In genomic region chr5:177317959-177318377, GRCh38 we compare ENCODE assay signal across 8 cellular contexts. TPM values are rescaled to one million over a fixed set of nuclear protein-coding genes. Genes with fewer than 3 reads are reported as not detected.
DNase-seq lines count a peak whose midpoint lies in the region; ATAC-seq and TF ChIP-seq lines count a peak whose summit lies in the region.

No MANE protein-coding gene starts in this region.

- WGBS in esophagus muscularis mucosa = 33% methylated on average over 7 of the region's 7 CpGs

- no peaks in the 10 kb centered on the region for H3K27me3 ChIP-seq in Caco-2 (replicated peaks; ENCODE audit: control insufficient read depth, insufficient read depth, low read length)
- H3K27me3 ChIP-seq in esophagus muscularis mucosa = no peaks in the 10 kb centered on the region

- CTCF ChIA-PET in Caco-2 (lab: Charles Lee) = interaction anchor here (0.7 to 1.7 kb wide), 3 partner anchors 8 to 52 kb away, joined by 4 to 15 read pairs (median 5); no protein-coding TSS in a partner anchor

- POLR2A ChIA-PET in Caco-2 (lab: Charles Lee) = interaction anchor here (0.6 kb wide), 1 partner anchor 34 kb away, joined by 3 read pairs; the partner anchor contains the start of gene LMAN2

- H3K27ac Mint-ChIP-seq in Caco-2 (ENCODE audit: unreplicated experiment) (peak overlapping the region; percentile 42), nephron (peak overlapping the region in 1 of 3 experiments; percentile 47)
- H3K27ac Mint-ChIP-seq in stimulated activated naive CD8-positive, alpha-beta T cell treated with anti-CD3 and anti-CD28 coated beads, Interleukin-15, amount 100 ng/mL, for 72 hours = no peak overlapping the region

- H3K9me3 Mint-ChIP-seq in Caco-2 (ENCODE audit: unreplicated experiment) (no peaks in the 10 kb centered on the region), nephron (peaks cover 11% of the 10 kb centered on the region)
- no peaks in the 10 kb centered on the region for H3K9me3 Mint-ChIP-seq in stimulated activated naive CD8-positive, alpha-beta T cell treated with anti-CD3 and anti-CD28 coated beads, Interleukin-15, amount 100 ng/mL, for 72 hours

- H3K36me3 Mint-ChIP-seq in Caco-2 (ENCODE audit: insufficient read depth, unreplicated experiment) (peaks cover 28% of the 10 kb centered on the region), nephron (ENCODE audit: low read depth) (peaks cover 23% of the 10 kb centered on the region)

- DNase-seq in Caco-2 = peak; percentile 83 to 84
- DNase-seq in HPDE6-E6E7 (ENCODE audit: extremely low spot score) = peak; percentile 60
- peak; percentile 88 for DNase-seq in OCI-M1 (lab: John Stamatoyannopoulos, UW)
- peak; percentile 65 for DNase-seq in activated T-cell treated with anti-CD3 and anti-CD28 coated beads for 4 hours
- DNase-seq in esophagus muscularis mucosa (ENCODE audit: extremely low spot score) = no peak
- DNase-seq in stimulated activated naive CD8-positive, alpha-beta T cell treated with anti-CD3 and anti-CD28 coated beads, Interleukin-15, amount 100 ng/mL, for 72 hours = peak; percentile 69 to 74

- BruUV-seq in Caco-2 (replicated peaks; lab: Mats Ljungman, UMichigan) = no TSS peak

- peak; percentile 68 for ATAC-seq in stimulated activated naive CD8-positive, alpha-beta T cell treated with anti-CD3 and anti-CD28 coated beads, Interleukin-15, amount 100 ng/mL, for 72 hours
- no peak for ATAC-seq in GM21526 (IDR thresholded peaks at IDR 0.05; ENCODE audit: low FRiP score, unreplicated experiment)

- no peaks in the 10 kb centered on the region for H3K4me1 ChIP-seq in Caco-2
- H3K4me1 ChIP-seq in esophagus muscularis mucosa = peaks cover 0 to 5% (median 1%) of the 10 kb centered on the region in 4 donors

- no peaks in the 10 kb centered on the region for H3K27me3 Mint-ChIP-seq in Caco-2 (ENCODE audit: insufficient read depth, unreplicated experiment)
- H3K27me3 Mint-ChIP-seq in nephron (ENCODE audit: low read depth) = no peaks in the 10 kb centered on the region
- H3K27me3 Mint-ChIP-seq in stimulated activated naive CD8-positive, alpha-beta T cell treated with anti-CD3 and anti-CD28 coated beads, Interleukin-15, amount 100 ng/mL, for 72 hours = no peaks in the 10 kb centered on the region

- H3K27ac ChIP-seq in esophagus muscularis mucosa (replicated peaks in 1 of 4) = no peak overlapping the region

- H3K4me1 Mint-ChIP-seq in Caco-2 (ENCODE audit: low read depth, unreplicated experiment) (peaks cover 10% of the 10 kb centered on the region), nephron (no peaks in the 10 kb centered on the region)
- peaks cover 53% of the 10 kb centered on the region for H3K4me1 Mint-ChIP-seq in stimulated activated naive CD8-positive, alpha-beta T cell treated with anti-CD3 and anti-CD28 coated beads, Interleukin-15, amount 100 ng/mL, for 72 hours

- H3K4me3 Mint-ChIP-seq in Caco-2 (ENCODE audit: unreplicated experiment) (no peak overlapping the region), nephron (no peak overlapping the region)
- no peak overlapping the region for H3K4me3 Mint-ChIP-seq in stimulated activated naive CD8-positive, alpha-beta T cell treated with anti-CD3 and anti-CD28 coated beads, Interleukin-15, amount 100 ng/mL, for 72 hours

- H3K36me3 ChIP-seq in Caco-2 (ENCODE audit: control insufficient read depth, insufficient read depth, low read length) (no peaks in the 10 kb centered on the region; the same call in 1 of the 2 replicates), esophagus muscularis mucosa (peaks cover 0 to 13% (median 9%) of the 10 kb centered on the region in 4 donors)

- no peak for TF ChIP-seq POLR2A in esophagus muscularis mucosa (IDR thresholded peaks at IDR 0.05; ENCODE audit: low read depth)

- H3K4me3 ChIP-seq in Caco-2 (ENCODE audit: low read depth, low read length) = no peak overlapping the region
- no peak overlapping the region for H3K4me3 ChIP-seq in esophagus muscularis mucosa

- TF ChIP-seq CTCF in Caco-2 (IDR thresholded peaks at IDR 0.05; ENCODE audit: insufficient read depth in 1 of 2, low read depth in 1 of 2, low read length in 1 of 2, severe bottlenecking in 1 of 2, unreplicated experiment in 1 of 2) (peak; percentile 92 to 93), esophagus muscularis mucosa (IDR thresholded peaks at IDR 0.05) (peak; percentile 79 to 91 (median 84)), nephron (IDR thresholded peaks at IDR 0.05; ENCODE audit: unreplicated experiment in 3 of 3) (peak; percentile 73 to 85 (median 79))

- intact Hi-C loops in Caco-2 (cut with micrococcal nuclease; ENCODE audit: unreplicated experiment) (loop anchor here (1.0 kb wide), 4 partner anchors 18 to 86 kb away; no protein-coding TSS in a partner anchor), esophagus muscularis mucosa (cut with DNase I) (loop anchor here (5.0 to 10.0 kb wide), 3 partner anchors 34 to 137 kb away; partner anchors contain the start of gene LMAN2)

- no peak for TF ChIP-seq EP300 in esophagus muscularis mucosa (IDR thresholded peaks at IDR 0.05)

- H3K9me3 ChIP-seq in Caco-2 (no peaks in the 10 kb centered on the region), esophagus muscularis mucosa (no peaks in the 10 kb centered on the region)

RNA-seq across cellular contexts. Expression of gene MXD3, which starts 6.3 kb away (rescaled TPM):
- 19.8 and 20.6 TPM in 2 replicates for total RNA-seq in Caco-2 (2022)
- 10 to 100 TPM in 1 of 4 donors, 1 to 10 TPM in 3; 2.5 to 11.2 (median 7.9) TPM for total RNA-seq in esophagus muscularis mucosa

RNA-seq across cellular contexts. Expression of gene PRELID1, which starts 14.4 kb away (rescaled TPM):
- total RNA-seq in Caco-2 (2022) (201 and 229 TPM in 2 replicates), esophagus muscularis mucosa (10 to 100 TPM; 80.6 to 93.6 (median 88.2) TPM)

RNA-seq across cellular contexts. Expression of gene RAB24, which starts 14.4 kb away (rescaled TPM):
- total RNA-seq in Caco-2 (2022) = 29.9 and 31.7 TPM in 2 replicates
- 10 to 100 TPM; 20.0 to 35.4 (median 31.1) TPM for total RNA-seq in esophagus muscularis mucosa

RNA-seq across cellular contexts. Expression of gene LMAN2, which starts 33.5 kb away (rescaled TPM):
- total RNA-seq in Caco-2 (2022) (240 and 241 TPM in 2 replicates), esophagus muscularis mucosa (100 to 1,000 TPM in 3 of 4 donors, 10 to 100 TPM in 1; 95.1 to 168 (median 128) TPM)

RNA-seq across cellular contexts. Expression of gene RGS14, which starts 39.8 kb away (rescaled TPM):
- total RNA-seq in Caco-2 (2022) = 15.2 and 16.7 TPM in 2 replicates
- total RNA-seq in esophagus muscularis mucosa = 10 to 100 TPM in 2 of 4 donors, 1 to 10 TPM in 2; 3.7 to 18.3 (median 11.9) TPM
